ENCODE assay signal across 29 cellular contexts in the genomic region with DNA sequence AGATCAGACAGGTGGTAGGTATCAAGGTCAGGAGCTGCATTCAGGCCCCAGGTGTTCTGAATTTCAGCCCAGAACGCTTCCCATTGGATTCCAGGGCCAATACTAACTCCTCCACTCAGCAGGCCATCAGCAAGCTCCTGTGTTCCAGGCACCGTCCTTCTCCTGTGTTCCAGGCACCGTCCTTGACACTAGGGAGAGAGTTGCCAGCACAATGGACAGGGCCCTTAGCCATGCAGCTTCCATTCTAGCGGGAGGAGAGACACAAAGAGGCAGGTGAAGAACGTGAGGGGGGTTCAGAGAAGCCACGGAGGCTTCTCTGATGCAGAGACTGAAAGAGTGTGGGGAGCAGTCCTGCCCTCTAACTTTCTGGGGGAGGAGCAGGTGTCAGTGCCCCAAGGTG.
"Had no signal": no experiment of that assay in that cellular context is flagged by ENCODE, and none has a peak within 500 bp of the region (broad histone marks: within the 10 kb centered on the region; RNA-seq: fewer than 3 reads in every experiment).

No MANE protein-coding gene starts in this region.

- H3K9ac ChIP-seq: neural progenitor cell had no signal

- H3K9me3 Mint-ChIP-seq: activated CD4-positive, alpha-beta T cell treated with anti-CD3 and anti-CD28 coated beads, Interleukin-2, amount 10 ng/mL, durations not matched to agents 7 days and 5 days; activated CD8-positive, alpha-beta T cell treated with anti-CD3 and anti-CD28 coated beads for 36 hours; activated naive CD4-positive, alpha-beta T cell treated with anti-CD3 and anti-CD28 coated beads, Interleukin-2, amount 10 ng/mL, durations not matched to agents 7 days and 5 days had no signal

- H2AFZ ChIP-seq: neural progenitor cell had no signal

- H3K36me3 ChIP-seq: brain microvascular endothelial cell, left ventricle myocardium inferior, neural progenitor cell, pancreas, right atrium auricular region, thyroid gland, WERI-Rb-1 had no signal

- H3K4me1 ChIP-seq: pancreas had no signal

- H3K4me1 Mint-ChIP-seq: activated CD4-positive, alpha-beta T cell treated with anti-CD3 and anti-CD28 coated beads, Interleukin-2, amount 10 ng/mL, durations not matched to agents 7 days and 5 days; activated CD8-positive, alpha-beta memory T cell treated with anti-CD3 and anti-CD28 coated beads, Interleukin-2, amount 10 ng/mL, durations not matched to agents 7 days and 5 days; activated naive CD4-positive, alpha-beta T cell treated with anti-CD3 and anti-CD28 coated beads, Interleukin-2, amount 10 ng/mL, durations not matched to agents 7 days and 5 days; memory B cell had no signal

- H3K36me3 Mint-ChIP-seq: activated CD8-positive, alpha-beta memory T cell treated with anti-CD3 and anti-CD28 coated beads, Interleukin-2, amount 10 ng/mL, durations not matched to agents 7 days and 5 days; activated naive CD4-positive, alpha-beta T cell treated with anti-CD3 and anti-CD28 coated beads, Interleukin-2, amount 10 ng/mL, durations not matched to agents 7 days and 5 days; neural progenitor cell had no signal

- H3K27me3 ChIP-seq: brain microvascular endothelial cell, neural progenitor cell, pancreas, right atrium auricular region, thyroid gland had no signal

- DNase-seq: activated CD4-positive, alpha-beta T cell treated with anti-CD3 and anti-CD28 coated beads, Interleukin-2, amount 10 ng/mL, durations not matched to agents 7 days and 5 days; activated CD4-positive, CD25-positive, alpha-beta regulatory T cell treated with anti-CD3 and anti-CD28 coated beads, Interleukin-2, amount 50 U/mL, for 72 hours; activated CD8-positive, alpha-beta memory T cell treated with anti-CD3 and anti-CD28 coated beads, Interleukin-2, amount 10 ng/mL, durations not matched to agents 7 days and 5 days; activated CD8-positive, alpha-beta T cell treated with anti-CD3 and anti-CD28 coated beads for 36 hours; activated effector memory CD4-positive, alpha-beta T cell treated with anti-CD3 and anti-CD28 coated beads, Interleukin-2, amount 50 U/mL, for 16 hours; activated naive CD4-positive, alpha-beta T cell treated with anti-CD3 and anti-CD28 coated beads, Interleukin-2, amount 10 ng/mL, durations not matched to agents 7 days and 5 days; activated T-cell treated with anti-CD3 and anti-CD28 coated beads for 4 hours; anterior cingulate cortex; brain microvascular endothelial cell; caudate nucleus; effector memory CD4-positive, alpha-beta T cell; foreskin melanocyte; hippocampal formation; left ventricle myocardium inferior; naive thymus-derived CD8-positive, alpha-beta T cell; pancreas; psoas muscle; stimulated activated CD4-positive, alpha-beta T cell treated with anti-CD3 and anti-CD28 coated beads, Interleukin-12 subunit alpha, Interleukin-12 subunit beta, amount 100 ng/mL, for 4 hours; stimulated activated CD4-positive, alpha-beta T cell treated with anti-CD3 and anti-CD28 coated beads, Interleukin-4, amount 100 ng/mL, for 4 hours; substantia nigra; T-helper 1 cell; thyroid gland; WERI-Rb-1 had no signal

- ATAC-seq: activated CD8-positive, alpha-beta memory T cell treated with anti-CD3 and anti-CD28 coated beads, Interleukin-2, amount 10 ng/mL, durations not matched to agents 7 days and 5 days; activated CD8-positive, alpha-beta T cell treated with anti-CD3 and anti-CD28 coated beads for 36 hours; esophagus mucosa; naive thymus-derived CD8-positive, alpha-beta T cell; pancreas; psoas muscle had no signal

- H3K4me2 ChIP-seq: neural progenitor cell had no signal

- H3K27ac Mint-ChIP-seq: activated CD4-positive, alpha-beta T cell treated with anti-CD3 and anti-CD28 coated beads, Interleukin-2, amount 10 ng/mL, durations not matched to agents 7 days and 5 days; activated CD8-positive, alpha-beta memory T cell treated with anti-CD3 and anti-CD28 coated beads, Interleukin-2, amount 10 ng/mL, durations not matched to agents 7 days and 5 days; activated CD8-positive, alpha-beta T cell treated with anti-CD3 and anti-CD28 coated beads for 36 hours; activated naive CD4-positive, alpha-beta T cell treated with anti-CD3 and anti-CD28 coated beads, Interleukin-2, amount 10 ng/mL, durations not matched to agents 7 days and 5 days; memory B cell; stimulated activated naive CD8-positive, alpha-beta T cell treated with anti-CD3 and anti-CD28 coated beads, Interleukin-15, Interleukin-2, amounts not matched to agents 100 ng/mL and 50 ng/mL, for 24 hours had no signal

- H3K27ac ChIP-seq: neural progenitor cell, pancreas, psoas muscle, thyroid gland, WERI-Rb-1 had no signal

- H3K9me3 ChIP-seq: left ventricle myocardium inferior, pancreas, psoas muscle, right atrium auricular region, thyroid gland had no signal

- H3K27me3 Mint-ChIP-seq: activated CD4-positive, alpha-beta T cell treated with anti-CD3 and anti-CD28 coated beads, Interleukin-2, amount 10 ng/mL, durations not matched to agents 7 days and 5 days; activated CD8-positive, alpha-beta memory T cell treated with anti-CD3 and anti-CD28 coated beads, Interleukin-2, amount 10 ng/mL, durations not matched to agents 7 days and 5 days; activated CD8-positive, alpha-beta T cell treated with anti-CD3 and anti-CD28 coated beads for 36 hours; memory B cell; naive thymus-derived CD8-positive, alpha-beta T cell; stimulated activated naive CD8-positive, alpha-beta T cell treated with anti-CD3 and anti-CD28 coated beads, Interleukin-15, Interleukin-2, amounts not matched to agents 100 ng/mL and 50 ng/mL, for 24 hours had no signal

- H3K4me3 ChIP-seq: left ventricle myocardium inferior, neural progenitor cell, pancreas, psoas muscle, right atrium auricular region, thyroid gland had no signal

- H3K4me3 Mint-ChIP-seq: activated CD4-positive, alpha-beta T cell treated with anti-CD3 and anti-CD28 coated beads, Interleukin-2, amount 10 ng/mL, durations not matched to agents 7 days and 5 days; activated CD8-positive, alpha-beta memory T cell treated with anti-CD3 and anti-CD28 coated beads, Interleukin-2, amount 10 ng/mL, durations not matched to agents 7 days and 5 days; activated CD8-positive, alpha-beta T cell treated with anti-CD3 and anti-CD28 coated beads for 36 hours; activated naive CD4-positive, alpha-beta T cell treated with anti-CD3 and anti-CD28 coated beads, Interleukin-2, amount 10 ng/mL, durations not matched to agents 7 days and 5 days; memory B cell; naive thymus-derived CD8-positive, alpha-beta T cell; neural progenitor cell; stimulated activated naive CD8-positive, alpha-beta T cell treated with anti-CD3 and anti-CD28 coated beads, Interleukin-15, Interleukin-2, amounts not matched to agents 100 ng/mL and 50 ng/mL, for 24 hours had no signal

- FAIRE-seq: pancreas, TTC549 had no signal
